8 cellular contexts compared by ENCODE assay signal in the genomic region with DNA sequence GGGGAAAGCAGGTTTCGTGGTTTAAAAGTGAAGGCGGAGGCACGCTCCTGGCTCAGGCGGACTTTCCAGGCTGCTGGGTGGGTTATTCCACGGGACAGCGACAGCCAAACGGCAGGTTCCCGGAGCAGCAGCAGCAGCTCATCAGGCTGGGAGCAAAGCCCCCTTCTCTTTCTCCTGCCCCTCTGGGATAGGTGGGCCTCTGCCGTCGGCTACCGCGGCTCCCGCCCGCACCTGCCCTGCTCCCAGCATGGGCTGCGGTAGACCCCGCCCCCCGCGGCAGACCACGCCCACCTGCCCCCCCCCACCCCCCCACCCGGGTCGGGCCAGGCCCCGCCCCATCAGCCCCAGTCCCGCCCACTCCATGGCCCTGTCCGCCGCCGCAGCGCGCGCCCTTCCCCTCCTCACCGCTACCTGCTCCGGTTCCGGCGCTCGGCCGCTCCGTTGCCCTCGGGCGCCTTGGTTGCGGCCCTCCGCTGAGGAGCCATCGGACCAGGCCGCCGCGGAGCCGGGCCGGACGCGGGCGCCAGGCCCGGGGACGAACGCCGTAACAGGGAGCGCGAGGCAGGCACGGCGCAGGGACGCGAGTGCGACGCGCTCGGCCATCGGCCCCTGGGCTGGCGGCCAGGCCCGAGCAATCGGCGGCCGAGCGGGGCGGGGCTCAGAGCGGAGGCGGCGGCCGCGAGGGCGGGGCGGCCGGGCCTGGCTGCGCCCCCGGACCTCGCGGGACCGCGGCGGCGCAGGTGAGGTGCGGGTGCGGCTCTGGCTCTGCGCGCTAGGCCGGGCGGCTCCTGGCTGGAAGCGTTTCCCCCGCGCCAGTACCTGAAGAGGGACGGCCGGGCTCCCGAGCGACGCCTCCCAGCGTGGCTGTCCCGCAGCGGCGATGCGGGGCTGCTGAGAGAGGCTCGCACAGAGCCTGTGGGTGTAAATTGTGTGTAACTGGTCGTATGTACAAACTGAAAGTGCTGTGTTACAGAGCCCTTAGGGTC. TPM values are rescaled to one million over a fixed set of nuclear protein-coding genes. Genes with fewer than 3 reads are reported as not detected.
DNase-seq lines count a peak whose midpoint lies in the region; ATAC-seq and TF ChIP-seq lines count a peak whose summit lies in the region.

A gene (plus strand): TSS at position 347 of the 986 bp plus-strand sequence. CDS start 1,453 bp downstream, outside the sequence.
A gene with protein sequence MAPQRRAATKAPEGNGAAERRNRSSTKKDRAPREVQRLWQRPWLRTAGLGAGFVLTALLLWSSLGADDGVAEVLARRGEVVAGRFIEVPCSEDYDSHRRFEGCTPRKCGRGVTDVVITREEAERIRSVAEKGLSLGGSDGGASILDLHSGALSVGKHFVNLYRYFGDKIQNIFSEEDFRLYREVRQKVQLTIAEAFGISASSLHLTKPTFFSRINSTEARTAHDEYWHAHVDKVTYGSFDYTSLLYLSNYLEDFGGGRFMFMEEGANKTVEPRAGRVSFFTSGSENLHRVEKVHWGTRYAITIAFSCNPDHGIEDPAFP (minus strand): TSS at position 586 of the 986 bp plus-strand sequence. CDS start 101 bp downstream, at position 485.

- H3K9me3 ChIP-seq in BE2C (no peaks in the 10 kb centered on the region), colonic mucosa (no peaks in the 10 kb centered on the region)

- TF ChIP-seq CTCF in BE2C (IDR thresholded peaks at IDR 0.05; ENCODE audit: low read depth, low read length) (no peak), colonic mucosa (IDR thresholded peaks at IDR 0.05) (no peak)

- intact Hi-C loops in colonic mucosa (cut with DNase I), result no loop called here

- peak within 1 kb of the TSS; percentile 82 for H3K27ac ChIP-seq in colonic mucosa

- peak within 1 kb of the TSS; percentile 87 to 89 for H3K9ac ChIP-seq in colonic mucosa (ENCODE audit: low read depth in 2 of 2, low read length in 2 of 2)

- peak; percentile 56 for ATAC-seq in HG03378 (IDR thresholded peaks at IDR 0.05; ENCODE audit: unreplicated experiment)

- H3K4me3 ChIP-seq in BE2C (ENCODE audit: low read depth, low read length) (peak within 1 kb of the TSS; percentile 81), colonic mucosa (peak within 1 kb of the TSS; percentile 66)

- H3K27me3 ChIP-seq in BE2C (no peaks in the 10 kb centered on the region), colonic mucosa (no peaks in the 10 kb centered on the region)

- peaks cover 6% of the 10 kb centered on the region for H3K36me3 ChIP-seq in BE2C
- H3K36me3 ChIP-seq in colonic mucosa, result no peaks in the 10 kb centered on the region

- peak; percentile 88 for DNase-seq in BE2C
- DNase-seq in NCI-H446 treated with DMSO at 0.1 percent for 48 hours (lab: John Stamatoyannopoulos, UW), result peak; percentile 59
- DNase-seq in activated CD4-positive, alpha-beta T cell treated with anti-CD3 and anti-CD28 coated beads for 48 hours, result peak; percentile 85
- DNase-seq in colonic mucosa, result peak; percentile 83
- DNase-seq in left kidney (ENCODE audit: low read depth, low spot score), result peak; percentile 94
- peak; percentile 80 for DNase-seq in stimulated activated CD4-positive, alpha-beta T cell treated with anti-CD3 and anti-CD28 coated beads, Interleukin-1b, Interleukin-23, amount 100 ng/mL, for 48 hours

- TF ChIP-seq POLR2A in GM19193 (IDR thresholded peaks at IDR 0.05; ENCODE audit: extremely low read depth, insufficient read depth, insufficient read length), result peak; percentile 86

- peaks cover 2% of the 10 kb centered on the region for H3K4me1 ChIP-seq in BE2C
- no peaks in the 10 kb centered on the region for H3K4me1 ChIP-seq in colonic mucosa

RNA-seq across cellular contexts. Expression of the first gene that starts in this region (rescaled TPM):
- 34.3 TPM for polyA plus RNA-seq in BE2C (2012; ENCODE audit: insufficient read depth, insufficient read length, low read depth)
- 10 to 100 TPM; 26.3 to 31.4 TPM for total RNA-seq in colonic mucosa

RNA-seq across cellular contexts. Expression of the second gene that starts in this region (rescaled TPM):
- polyA plus RNA-seq in BE2C (2012; ENCODE audit: insufficient read depth, insufficient read length, low read depth), result 60.8 TPM
- 10 to 100 TPM; 23.3 to 40.8 TPM for total RNA-seq in colonic mucosa

Comparison
In these comparisons a context has a peak if more than half of its experiments do, and no peak if none do; other contexts are left out.
1. Peak in every context shown above with its lines: DNase-seq, ATAC-seq, H3K4me3 ChIP-seq and H3K27ac ChIP-seq.